ENCODE assay signal across 1 cellular context in the genomic region with DNA sequence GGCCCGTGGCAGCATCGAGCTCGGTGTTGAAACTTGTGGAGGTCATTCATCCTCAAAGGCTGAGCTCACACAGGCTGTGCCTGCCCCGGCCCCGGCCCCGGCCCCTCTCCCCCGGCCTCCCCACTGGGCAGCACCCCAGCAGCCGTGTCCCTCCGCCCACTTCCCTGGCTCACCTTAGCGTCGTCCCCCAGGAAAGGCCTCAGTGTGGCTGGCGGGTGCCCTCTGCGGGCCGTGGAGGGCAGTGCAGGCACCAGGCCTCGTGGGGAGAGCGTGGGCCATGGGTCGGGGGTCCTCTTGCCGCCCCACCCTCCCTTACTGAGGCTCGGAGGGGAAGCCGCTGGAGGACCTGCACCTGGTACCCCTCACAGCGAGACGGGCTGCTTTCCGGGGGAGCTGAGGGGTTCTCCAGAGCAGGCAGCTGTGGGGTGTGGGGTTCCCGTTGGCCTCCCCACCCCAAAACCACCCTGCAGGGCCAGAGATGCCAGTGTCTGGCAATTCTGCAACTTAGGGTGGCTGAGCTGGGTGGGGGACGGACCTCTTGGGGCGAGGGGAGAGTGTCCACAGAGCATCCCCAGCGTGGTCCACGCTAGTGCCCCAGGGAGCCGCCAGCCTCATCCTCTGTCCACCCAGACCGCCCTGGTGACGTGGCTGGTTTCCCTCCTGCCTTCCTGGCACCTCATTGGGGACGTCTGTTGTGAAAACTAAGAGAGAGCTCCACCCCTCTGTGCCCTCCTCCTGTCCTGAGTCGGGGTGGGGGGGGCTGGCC.
TF ChIP-seq lines count a peak whose summit lies in the region.

No MANE protein-coding gene starts in this region.

TF ChIP-seq in HCT116, 20 proteins besides CTCF, POLR2A, EP300 and RAD21 (continued from another document):
- no peak for TF ChIP-seq ZBTB33 (IDR thresholded peaks at IDR 0.05; ENCODE audit: extremely low read depth, insufficient replicate concordance, low read length)
- TF ChIP-seq SRF (IDR thresholded peaks at IDR 0.05; ENCODE audit: low read depth): no peak
- TF ChIP-seq SP1 (IDR thresholded peaks at IDR 0.05; ENCODE audit: low read depth): no peak
- no peak for TF ChIP-seq YY1 (IDR thresholded peaks at IDR 0.05; ENCODE audit: extremely low read depth, insufficient replicate concordance, low read depth, low read length)
- TF ChIP-seq EGR1 (IDR thresholded peaks at IDR 0.05; ENCODE audit: low read depth): no peak
- no peak for TF ChIP-seq ELF1 (IDR thresholded peaks at IDR 0.05; ENCODE audit: borderline replicate concordance, low read depth)
- no peak for TF ChIP-seq ZFX (IDR thresholded peaks at IDR 0.05)
- no peak for TF ChIP-seq SIN3A (IDR thresholded peaks at IDR 0.05; ENCODE audit: low read depth)
- TF ChIP-seq FOSL1 (IDR thresholded peaks at IDR 0.05; ENCODE audit: low read depth): no peak
- no peak for TF ChIP-seq TCF7L2 (IDR thresholded peaks at IDR 0.05; ENCODE audit: borderline replicate concordance, extremely low read depth, insufficient read depth, insufficient read length)
